ENCODE assay signal across 11 cellular contexts in the genomic region with DNA sequence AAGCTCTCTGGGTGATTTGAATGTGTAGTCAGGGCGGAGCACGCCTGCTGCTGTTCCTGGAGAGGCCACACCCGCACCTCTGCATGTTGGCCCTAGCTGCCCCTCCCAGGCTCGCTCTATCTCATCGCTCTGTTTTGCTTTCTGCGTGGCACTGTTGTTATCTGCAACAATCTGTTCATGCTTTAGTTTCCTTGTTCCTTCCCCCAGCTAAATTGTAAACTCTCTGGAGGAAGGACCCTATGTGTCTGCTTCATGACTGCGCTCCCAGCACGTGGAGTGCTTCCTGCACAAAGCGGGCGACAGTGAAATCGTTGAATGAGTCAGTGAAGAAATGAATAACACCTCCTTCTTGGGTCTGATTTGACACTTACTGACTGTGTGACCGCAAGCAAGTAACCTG. TPM values are rescaled to one million over a fixed set of nuclear protein-coding genes. Genes with fewer than 3 reads are reported as not detected.
DNase-seq lines count a peak whose midpoint lies in the region; ATAC-seq and TF ChIP-seq lines count a peak whose summit lies in the region.
"Not testable (repeated sequence)": the region's sequence is repeated elsewhere in the genome, so short reads cannot be mapped to it uniquely, and the experiment has no call there.
"Had no signal": no experiment of that assay in that cellular context is flagged by ENCODE, and none has a peak within 500 bp of the region (broad histone marks: within the 10 kb centered on the region; RNA-seq: fewer than 3 reads in every experiment).

No MANE protein-coding gene starts in this region.

- WGBS in hepatocyte (ENCODE audit: low lambda C conversion rate, missing lambda C conversion rate) = 57% methylated on average over 9 of the region's 12 CpGs

- H3K4me1 ChIP-seq in Peyer's patch; hepatocyte (ENCODE audit: insufficient read depth): not testable (repeated sequence)

- H3K27me3 ChIP-seq in Peyer's patch, hepatocyte: not testable (repeated sequence)

- H4K20me1 ChIP-seq in hepatocyte (ENCODE audit: insufficient read depth, poor library complexity, severe bottlenecking) = not testable (repeated sequence)

- not testable (repeated sequence) for TF ChIP-seq CTCF in Peyer's patch (IDR thresholded peaks at IDR 0.05); hepatocyte (IDR thresholded peaks at IDR 0.05; ENCODE audit: poor library complexity)

- peak; percentile 82 for ATAC-seq in GM18867 (IDR thresholded peaks at IDR 0.05; ENCODE audit: unreplicated experiment)
- ATAC-seq in HG02973 (IDR thresholded peaks at IDR 0.05; ENCODE audit: unreplicated experiment) = peak; percentile 76
- ATAC-seq in activated CD8-positive, alpha-beta T cell treated with anti-CD3 and anti-CD28 coated beads, Interleukin-2, amount 10 ng/mL, durations not matched to agents 7 days and 5 days = peak; percentile 69

- not testable (repeated sequence) for TF ChIP-seq POLR2A in Peyer's patch (IDR thresholded peaks at IDR 0.05)

- not testable (repeated sequence) for H3K36me3 ChIP-seq in Peyer's patch; hepatocyte (replicated peaks; ENCODE audit: insufficient read depth, low read depth)

- CTCF ChIA-PET in activated CD8-positive, alpha-beta T cell treated with anti-CD3 and anti-CD28 coated beads, Interleukin-2, amount 10 ng/mL, durations not matched to agents 7 days and 5 days (lab: Charles Lee) = not testable (repeated sequence)

- H3K9me3 ChIP-seq in Peyer's patch; hepatocyte (ENCODE audit: low read depth): not testable (repeated sequence)

- not testable (repeated sequence) for H3K4me2 ChIP-seq in hepatocyte

- H3K79me2 ChIP-seq in hepatocyte = not testable (repeated sequence)

- not testable (repeated sequence) for H3K4me1 Mint-ChIP-seq in activated CD8-positive, alpha-beta T cell treated with anti-CD3 and anti-CD28 coated beads, Interleukin-2, amount 10 ng/mL, durations not matched to agents 7 days and 5 days (ENCODE audit: low read depth); activated naive CD8-positive, alpha-beta T cell treated with anti-CD3 and anti-CD28 coated beads for 36 hours

- POLR2A ChIA-PET in activated CD8-positive, alpha-beta T cell treated with anti-CD3 and anti-CD28 coated beads, Interleukin-2, amount 10 ng/mL, durations not matched to agents 7 days and 5 days (lab: Charles Lee) = not testable (repeated sequence)

- H3K4me3 ChIP-seq in Peyer's patch, hepatocyte: not testable (repeated sequence)

- not testable (repeated sequence) for H3K27ac Mint-ChIP-seq in activated CD8-positive, alpha-beta T cell treated with anti-CD3 and anti-CD28 coated beads, Interleukin-2, amount 10 ng/mL, durations not matched to agents 7 days and 5 days; activated naive CD8-positive, alpha-beta T cell treated with anti-CD3 and anti-CD28 coated beads for 36 hours

- H3K36me3 Mint-ChIP-seq in activated CD8-positive, alpha-beta T cell treated with anti-CD3 and anti-CD28 coated beads, Interleukin-2, amount 10 ng/mL, durations not matched to agents 7 days and 5 days (ENCODE audit: low read depth); activated naive CD8-positive, alpha-beta T cell treated with anti-CD3 and anti-CD28 coated beads for 36 hours: not testable (repeated sequence)

- H3K27me3 Mint-ChIP-seq in activated CD8-positive, alpha-beta T cell treated with anti-CD3 and anti-CD28 coated beads, Interleukin-2, amount 10 ng/mL, durations not matched to agents 7 days and 5 days (ENCODE audit: low read depth); activated naive CD8-positive, alpha-beta T cell treated with anti-CD3 and anti-CD28 coated beads for 36 hours: not testable (repeated sequence)

- not testable (repeated sequence) for H3K4me3 Mint-ChIP-seq in activated CD8-positive, alpha-beta T cell treated with anti-CD3 and anti-CD28 coated beads, Interleukin-2, amount 10 ng/mL, durations not matched to agents 7 days and 5 days; activated naive CD8-positive, alpha-beta T cell treated with anti-CD3 and anti-CD28 coated beads for 36 hours

- H3K27ac ChIP-seq in Peyer's patch, hepatocyte: not testable (repeated sequence)

- not testable (repeated sequence) for H3K9me2 ChIP-seq in hepatocyte (replicated peaks; ENCODE audit: insufficient read depth)

- peak in 2 of 3 donors; percentile 39 to 68 for DNase-seq in Peyer's patch
- DNase-seq in activated CD8-positive, alpha-beta T cell treated with anti-CD3 and anti-CD28 coated beads, Interleukin-2, amount 10 ng/mL, durations not matched to agents 7 days and 5 days = not testable (repeated sequence)
- DNase-seq in activated naive CD8-positive, alpha-beta T cell treated with anti-CD3 and anti-CD28 coated beads for 36 hours = peak; percentile 12
- DNase-seq in hepatocyte (ENCODE audit: low spot score) = peak; percentile 18
- peak; percentile 7 to 24 for DNase-seq in stimulated activated CD8-positive, alpha-beta memory T cell treated with anti-CD3 and anti-CD28 coated beads, Interleukin-15, amount 100 ng/mL, for 48 hours (ENCODE audit: low read depth in 2 of 2)

- not testable (repeated sequence) for H2AFZ ChIP-seq in hepatocyte

- not testable (repeated sequence) for H3K9me3 Mint-ChIP-seq in activated CD8-positive, alpha-beta T cell treated with anti-CD3 and anti-CD28 coated beads, Interleukin-2, amount 10 ng/mL, durations not matched to agents 7 days and 5 days (ENCODE audit: insufficient read depth); activated naive CD8-positive, alpha-beta T cell treated with anti-CD3 and anti-CD28 coated beads for 36 hours

RNA-seq across cellular contexts. Expression of gene LGALS9B, which starts 16.5 kb away (rescaled TPM):
- 10 to 100 TPM in 1 of 4 donors, 1 to 10 TPM in 3; 2.1 to 23.1 (median 6.3) TPM for total RNA-seq in Peyer's patch
- under 1 TPM; 0.45 to 0.47 TPM for total RNA-seq in activated CD8-positive, alpha-beta T cell treated with anti-CD3 and anti-CD28 coated beads, Interleukin-2, amount 10 ng/mL, durations not matched to agents 7 days and 5 days
- not detected for total RNA-seq in activated naive CD8-positive, alpha-beta T cell treated with anti-CD3 and anti-CD28 coated beads for 36 hours
- not detected in 2 replicates for total RNA-seq in hepatocyte
- not detected in 2 replicates for polyA plus RNA-seq in hepatocyte
- total RNA-seq: glomerular endothelial cell, GM23338, left ventricle myocardium superior, uterus had no signal
- polyA plus RNA-seq: GM23338 had no signal
